In the genomic region with DNA sequence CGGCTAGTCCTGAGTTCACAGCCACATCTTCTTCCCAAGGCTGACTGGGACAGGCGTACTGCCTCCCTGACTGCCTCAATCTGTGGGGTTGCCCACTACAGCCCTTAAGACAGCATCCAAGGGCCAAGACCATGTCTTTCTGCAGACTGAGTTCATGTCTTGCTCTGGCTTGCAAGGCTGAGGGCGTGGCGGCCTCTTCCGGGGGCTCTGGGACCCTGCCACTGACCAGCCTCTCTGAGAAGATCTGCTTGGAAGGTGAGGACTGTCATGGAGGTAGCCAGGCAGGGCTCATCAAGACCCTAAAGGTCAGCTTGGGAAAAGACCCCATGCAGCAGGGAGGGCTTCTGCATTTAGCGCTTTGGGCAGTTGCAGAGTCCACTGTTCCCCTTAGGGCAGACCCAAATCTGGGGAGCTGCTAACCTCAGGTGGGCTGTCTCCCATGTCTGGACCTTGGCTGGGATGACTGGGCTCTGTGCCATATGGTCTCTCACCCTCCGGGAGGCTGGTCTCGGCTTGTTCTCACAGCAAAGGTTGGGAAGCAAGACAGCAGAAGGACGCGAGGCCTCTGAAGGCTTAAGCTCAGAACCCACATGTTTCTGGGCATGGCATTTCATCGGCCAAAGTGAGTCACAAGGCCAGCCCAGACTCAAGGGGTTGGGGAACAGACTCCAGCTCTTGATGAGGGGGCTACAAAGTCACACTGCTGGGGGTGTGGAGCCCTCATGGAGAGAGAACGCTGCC, we compare ENCODE assay signal across 18 cellular contexts.
DNase-seq lines count a peak whose midpoint lies in the region; ATAC-seq and TF ChIP-seq lines count a peak whose summit lies in the region.
"Had no signal": no experiment of that assay in that cellular context is flagged by ENCODE, and none has a peak within 500 bp of the region (broad histone marks: within the 10 kb centered on the region; RNA-seq: fewer than 3 reads in every experiment).

No MANE protein-coding gene starts in this region.

- peaks cover 11% of the 10 kb centered on the region for H3K4me1 Mint-ChIP-seq in glutamatergic neuron (ENCODE audit: low read depth, unreplicated experiment)
- H3K4me1 Mint-ChIP-seq in neural crest cell, result no peaks in the 10 kb centered on the region
- no peaks in the 10 kb centered on the region for H3K4me1 Mint-ChIP-seq in stimulated activated effector memory CD8-positive, alpha-beta T cell treated with anti-CD3 and anti-CD28 coated beads, Interleukin-12 subunit alpha, Interleukin-12 subunit beta, amount 100 ng/mL, for 72 hours
- H3K4me1 Mint-ChIP-seq: CD4-positive, CD25-positive, alpha-beta regulatory T cell; CD8-positive, alpha-beta memory T cell had no signal

- H3K4me3 Mint-ChIP-seq in glutamatergic neuron (ENCODE audit: unreplicated experiment) (no peak overlapping the region), neural crest cell (no peak overlapping the region)
- no peak overlapping the region for H3K4me3 Mint-ChIP-seq in stimulated activated effector memory CD8-positive, alpha-beta T cell treated with anti-CD3 and anti-CD28 coated beads, Interleukin-12 subunit alpha, Interleukin-12 subunit beta, amount 100 ng/mL, for 72 hours
- H3K4me3 Mint-ChIP-seq: CD4-positive, CD25-positive, alpha-beta regulatory T cell; CD8-positive, alpha-beta memory T cell had no signal

- no peak for ATAC-seq in stimulated activated effector memory CD8-positive, alpha-beta T cell treated with anti-CD3 and anti-CD28 coated beads, Interleukin-12 subunit alpha, Interleukin-12 subunit beta, amount 100 ng/mL, for 72 hours

- no peak overlapping the region for H3K4me3 ChIP-seq in coronary artery
- H3K4me3 ChIP-seq: GM23248 had no signal

- DNase-seq in coronary artery (ENCODE audit: low spot score) (peak; percentile 62), glutamatergic neuron (no peak), neural crest cell (ENCODE audit: low read depth, low spot score) (no peak), hypothalamus (lab: John Stamatoyannopoulos, UW) (no peak), pons (ENCODE audit: low spot score) (no peak), T-helper 1 cell (no peak)
- no peak for DNase-seq in stimulated activated effector memory CD8-positive, alpha-beta T cell treated with anti-CD3 and anti-CD28 coated beads, Interleukin-12 subunit alpha, Interleukin-12 subunit beta, amount 100 ng/mL, for 72 hours (ENCODE audit: low spot score in 2 of 2)
- no peak for DNase-seq in activated CD4-positive, alpha-beta T cell treated with anti-CD3 and anti-CD28 coated beads for 1 hour
- DNase-seq: ACHN; BE2C; C1 segment of cervical spinal cord; CD4-positive, CD25-positive, alpha-beta regulatory T cell; CD8-positive, alpha-beta memory T cell; COR-L47; DMS 273 treated with DMSO at 0.1 percent for 48 hours; DMS53; GM23248; HCEC 1CT had no signal

- no peak overlapping the region for H3K27ac ChIP-seq in coronary artery
- H3K27ac ChIP-seq: GM23248 had no signal

- H3K9me3 Mint-ChIP-seq in glutamatergic neuron (ENCODE audit: unreplicated experiment), result peaks cover 13% of the 10 kb centered on the region
- no peaks in the 10 kb centered on the region for H3K9me3 Mint-ChIP-seq in neural crest cell
- H3K9me3 Mint-ChIP-seq in stimulated activated effector memory CD8-positive, alpha-beta T cell treated with anti-CD3 and anti-CD28 coated beads, Interleukin-12 subunit alpha, Interleukin-12 subunit beta, amount 100 ng/mL, for 72 hours, result no peaks in the 10 kb centered on the region
- H3K9me3 Mint-ChIP-seq: CD4-positive, CD25-positive, alpha-beta regulatory T cell had no signal

- no peak for TF ChIP-seq CTCF in coronary artery (IDR thresholded peaks at IDR 0.05)
- no peak for TF ChIP-seq CTCF in glutamatergic neuron (IDR thresholded peaks at IDR 0.05; ENCODE audit: partially characterized antibody, unreplicated experiment)
- TF ChIP-seq CTCF in neural crest cell (conservative IDR thresholded peaks at IDR 0.05), result no peak

- H3K27me3 Mint-ChIP-seq in glutamatergic neuron (ENCODE audit: unreplicated experiment) (peaks cover 11% of the 10 kb centered on the region), neural crest cell (ENCODE audit: low read depth) (no peaks in the 10 kb centered on the region)
- H3K27me3 Mint-ChIP-seq: CD4-positive, CD25-positive, alpha-beta regulatory T cell had no signal

- H3K27ac Mint-ChIP-seq in glutamatergic neuron (ENCODE audit: unreplicated experiment) (peak overlapping the region; percentile 26), neural crest cell (ENCODE audit: unreplicated experiment) (peak overlapping the region; percentile 43)
- H3K27ac Mint-ChIP-seq in stimulated activated effector memory CD8-positive, alpha-beta T cell treated with anti-CD3 and anti-CD28 coated beads, Interleukin-12 subunit alpha, Interleukin-12 subunit beta, amount 100 ng/mL, for 72 hours, result peak overlapping the region; percentile 36
- H3K27ac Mint-ChIP-seq: CD4-positive, CD25-positive, alpha-beta regulatory T cell; CD8-positive, alpha-beta memory T cell had no signal

- H3K36me3 Mint-ChIP-seq in glutamatergic neuron (ENCODE audit: unreplicated experiment) (peaks cover under 1% of the 10 kb centered on the region), neural crest cell (ENCODE audit: low read depth) (no peaks in the 10 kb centered on the region)
- no peaks in the 10 kb centered on the region for H3K36me3 Mint-ChIP-seq in stimulated activated effector memory CD8-positive, alpha-beta T cell treated with anti-CD3 and anti-CD28 coated beads, Interleukin-12 subunit alpha, Interleukin-12 subunit beta, amount 100 ng/mL, for 72 hours
- H3K36me3 Mint-ChIP-seq: CD4-positive, CD25-positive, alpha-beta regulatory T cell; CD8-positive, alpha-beta memory T cell had no signal
